Comparison of ENCODE assay signal across 8 cellular contexts in genomic region chr6:106973841-106974336, GRCh38. TPM values are rescaled to one million over a fixed set of nuclear protein-coding genes. Genes with fewer than 3 reads are reported as not detected.
DNase-seq lines count a peak whose midpoint lies in the region; ATAC-seq and TF ChIP-seq lines count a peak whose summit lies in the region.

No MANE protein-coding gene starts in this region.

- H3K4me1 Mint-ChIP-seq in H9 (peaks cover 15 to 30% of the 10 kb centered on the region in 2 experiments), T-helper 17 cell (peaks cover 7% of the 10 kb centered on the region)

- peak overlapping the region; percentile 47 for H3K4me3 ChIP-seq in A673 (ENCODE audit: low read depth, low read length, poor library complexity, severe bottlenecking)
- H3K4me3 ChIP-seq in iPS DF 6.9 (ENCODE audit: low read length): peak overlapping the region; percentile 80
- H3K4me3 ChIP-seq in skeletal muscle satellite cell (ENCODE audit: low read length): peak overlapping the region; percentile 19

- no peak overlapping the region for H2AK5ac ChIP-seq in H9 (ENCODE audit: insufficient read length, low read length)

- H3K27ac ChIP-seq in A673 (ENCODE audit: low read depth, low read length, poor library complexity, severe bottlenecking): no peak overlapping the region
- H3K27ac ChIP-seq in H9 (ENCODE audit: insufficient read length, low read depth, low read length): peak overlapping the region; percentile 4
- no peak overlapping the region for H3K27ac ChIP-seq in iPS DF 6.9 (ENCODE audit: low read length)

- H2BK15ac ChIP-seq in H9 (ENCODE audit: low read depth, low read length): no peak overlapping the region

- H2BK5ac ChIP-seq in H9 (ENCODE audit: insufficient read length, low read length): no peak overlapping the region

- no peak overlapping the region for H3T11ph ChIP-seq in H9 (ENCODE audit: low read length)

- H3K23ac ChIP-seq in H9 (ENCODE audit: insufficient read length, low read depth, low read length): no peak overlapping the region

- POLR2A ChIA-PET in A673 (lab: Charles Lee; ENCODE audit: low non-redundant PET): no interaction called here

- H2BK20ac ChIP-seq in H9 (ENCODE audit: low read depth, low read length, poor library complexity, severe bottlenecking): no peak overlapping the region

- no peaks in the 10 kb centered on the region; the same call in 1 of the 2 replicates for H3K27me3 Mint-ChIP-seq in H9 (ENCODE audit: low read depth)
- H3K27me3 Mint-ChIP-seq in T-helper 17 cell: peaks cover 49% of the 10 kb centered on the region

- H3K4me2 ChIP-seq in H9 (ENCODE audit: insufficient read depth, insufficient read length, low read length) (peak overlapping the region; percentile 66), skeletal muscle satellite cell (ENCODE audit: low read length) (peak overlapping the region; percentile 58)

- H3K18ac ChIP-seq in H9 (ENCODE audit: insufficient read length, low read depth, low read length): peak overlapping the region; percentile 83

- H4K8ac ChIP-seq in H9 (replicated peaks; ENCODE audit: insufficient read length, low read depth, low read length): no peak overlapping the region

- peaks cover 31% of the 10 kb centered on the region; the same call in 1 of the 2 replicates for H3K79me2 ChIP-seq in H9 (ENCODE audit: insufficient read depth, low read length)

- H3K9me3 ChIP-seq in A673 (ENCODE audit: low read depth, low read length, poor library complexity, severe bottlenecking): no peaks in the 10 kb centered on the region
- no peaks in the 10 kb centered on the region for H3K9me3 ChIP-seq in H9 (ENCODE audit: control insufficient read depth, low read depth, low read length)
- H3K9me3 ChIP-seq in T-helper 17 cell (ENCODE audit: control insufficient read depth, low read length, poor library complexity, severe bottlenecking): no peaks in the 10 kb centered on the region
- H3K9me3 ChIP-seq in iPS DF 6.9 (ENCODE audit: control insufficient read depth, insufficient read depth, low read length): no peaks in the 10 kb centered on the region
- H3K9me3 ChIP-seq in skeletal muscle satellite cell (replicated peaks; ENCODE audit: low read length): no peaks in the 10 kb centered on the region

- TF ChIP-seq CTCF in A673 (conservative IDR thresholded peaks at IDR 0.05; ENCODE audit: low read depth, low read length): no peak
- TF ChIP-seq CTCF in H9 (conservative IDR thresholded peaks at IDR 0.05): no peak

- H3K23me2 ChIP-seq in H9 (ENCODE audit: insufficient read length, low read depth, low read length, poor library complexity, severe bottlenecking): no peaks in the 10 kb centered on the region

- H3K56ac ChIP-seq in H9 (ENCODE audit: insufficient read length, low read depth, low read length): no peak overlapping the region

- BruUV-seq in A673 (replicated peaks; lab: Mats Ljungman, UMichigan): no TSS peak

- peak overlapping the region; percentile 35; the same call in 1 of the 2 replicates for H3K4ac ChIP-seq in H9 (ENCODE audit: low read depth, low read length)

- H3K36me3 Mint-ChIP-seq in H9 (ENCODE audit: insufficient read depth in 1 of 3, low read depth in 3 of 3) (peaks cover 39 to 49% (median 48%) of the 10 kb centered on the region in 3 experiments), T-helper 17 cell (ENCODE audit: low read depth) (no peaks in the 10 kb centered on the region)

- intact Hi-C loops in A673 (cut with micrococcal nuclease; ENCODE audit: unreplicated experiment): no loop called here

- no peak overlapping the region for H2BK120ac ChIP-seq in H9 (ENCODE audit: low read depth, low read length, poor library complexity, severe bottlenecking)

- DNase-seq in A673 (ENCODE audit: low spot score): no peak
- no peak for DNase-seq in H9
- DNase-seq in T-helper 17 cell: no peak
- no peak for DNase-seq in iPS DF 6.9 (ENCODE audit: low read depth, low spot score)
- no peak for DNase-seq in midbrain (lab: John Stamatoyannopoulos, UW)
- no peak for DNase-seq in stimulated activated CD4-positive, alpha-beta T cell treated with anti-CD3 and anti-CD28 coated beads, Interleukin-12 subunit alpha, Interleukin-12 subunit beta, amount 100 ng/mL, for 4 hours

- no peak overlapping the region for H2BK12ac ChIP-seq in H9 (ENCODE audit: insufficient read length, low read depth, low read length)

- H4K5ac ChIP-seq in H9 (ENCODE audit: insufficient read length, low read depth, low read length): no peak overlapping the region

- CTCF ChIA-PET in A673 (lab: Charles Lee): no interaction called here

- H3K9ac ChIP-seq in H9 (ENCODE audit: extremely low read depth, insufficient read length, low read length) (peak overlapping the region; percentile 98), skeletal muscle satellite cell (ENCODE audit: low read depth, low read length) (no peak overlapping the region)

- peak overlapping the region; percentile 42 for H4K91ac ChIP-seq in H9 (ENCODE audit: insufficient read length, low read depth, low read length)

- H3K14ac ChIP-seq in H9 (ENCODE audit: insufficient read depth, low read length): peak overlapping the region; percentile 97

- H3K79me1 ChIP-seq in H9 (ENCODE audit: insufficient read depth, low read depth, low read length, poor library complexity, severe bottlenecking): no peaks in the 10 kb centered on the region

- no peak overlapping the region for H2AFZ ChIP-seq in H9 (ENCODE audit: low read length)

- H3K36me3 ChIP-seq in A673 (ENCODE audit: insufficient read depth, low read length, poor library complexity, severe bottlenecking) (no peaks in the 10 kb centered on the region), iPS DF 6.9 (ENCODE audit: control insufficient read depth, insufficient read depth, low read length) (peaks cover 9% of the 10 kb centered on the region), skeletal muscle satellite cell (ENCODE audit: insufficient read depth, low read length) (no peaks in the 10 kb centered on the region)

- H3K4me3 Mint-ChIP-seq in H9 (peak overlapping the region; percentile 96 to 99), T-helper 17 cell (peak overlapping the region; percentile 82)

- no CpG with 5 or more reads among the region's 31 CpGs for WGBS in H9 (ENCODE audit: extremely low coverage, insufficient read length, low lambda C conversion rate)
- WGBS in iPS DF 6.9 (ENCODE audit: insufficient coverage, insufficient read length): no CpG with 5 or more reads among the region's 31 CpGs

- peaks cover 9% of the 10 kb centered on the region for H3K4me1 ChIP-seq in A673 (ENCODE audit: insufficient read depth, low read length, poor library complexity, severe bottlenecking)
- H3K4me1 ChIP-seq in H9 (ENCODE audit: insufficient read depth, low read length): no peaks in the 10 kb centered on the region
- H3K4me1 ChIP-seq in iPS DF 6.9 (ENCODE audit: control insufficient read depth, insufficient read depth, low read length): no peaks in the 10 kb centered on the region; the same call in 1 of the 2 replicates
- H3K4me1 ChIP-seq in skeletal muscle satellite cell (ENCODE audit: control insufficient read depth, insufficient read depth, low read length): no peaks in the 10 kb centered on the region

- H3K27ac Mint-ChIP-seq in H9: peak overlapping the region; percentile 86 to 98 (median 97)
- H3K27ac Mint-ChIP-seq in T-helper 17 cell: no peak overlapping the region

- H4K20me1 ChIP-seq in H9 (ENCODE audit: control insufficient read depth, insufficient read depth, insufficient read length): no peaks in the 10 kb centered on the region

- ATAC-seq in T-helper 17 cell: no peak
- ATAC-seq in HG03139 (IDR thresholded peaks at IDR 0.05; ENCODE audit: unreplicated experiment): no peak

- peaks cover 5 to 13% of the 10 kb centered on the region in 2 experiments; a peak in 4 of 5 replicates for H3K9me3 Mint-ChIP-seq in H9

- H3K27me3 ChIP-seq in A673 (replicated peaks; ENCODE audit: insufficient read depth, low read depth, low read length, poor library complexity): peaks cover 57% of the 10 kb centered on the region
- no peaks in the 10 kb centered on the region for H3K27me3 ChIP-seq in H9 (ENCODE audit: insufficient read depth, low read length)
- H3K27me3 ChIP-seq in iPS DF 6.9 (ENCODE audit: control insufficient read depth, insufficient read depth, low read length): no peaks in the 10 kb centered on the region
- peaks cover 58% of the 10 kb centered on the region for H3K27me3 ChIP-seq in skeletal muscle satellite cell (ENCODE audit: control insufficient read depth, insufficient read depth, low read length)

RNA-seq across cellular contexts. Expression of gene CD24, which starts 0.6 kb away (rescaled TPM):
- total RNA-seq in A673 (2021): 10.2 and 12.2 TPM in 2 replicates
- total RNA-seq in H9 (2021): 1,507 and 1,551 TPM in 2 replicates
- total RNA-seq in T-helper 17 cell: 1 to 10 TPM in 1 of 2 donors, not detected in 1; 3.3 TPM
- 0.25 and 5.0 TPM in 2 replicates for total RNA-seq in skeletal muscle satellite cell (2012; rRNA removed)

RNA-seq across cellular contexts. Expression of gene MTRES1, which starts 54.1 kb away (rescaled TPM):
- total RNA-seq in A673 (2021) (22.6 and 22.8 TPM in 2 replicates), H9 (2021) (12.4 and 14.8 TPM in 2 replicates), T-helper 17 cell (10 to 100 TPM in 1 of 2 donors, 1 to 10 TPM in 1; 9.7 to 10.2 TPM)
- total RNA-seq in skeletal muscle satellite cell (2012; rRNA removed): 12.7 and 17.2 TPM in 2 replicates

Comparison
In these comparisons a context has a peak if more than half of its experiments do, and no peak if none do; other contexts are left out.
1. H3K4me3 ChIP-seq: peak in every context shown above with its lines; median percentile 80 in iPS DF 6.9; 47 in A673; 19 in skeletal muscle satellite cell.
2. RNA of gene CD24, which starts 0.6 kb away (total RNA-seq): 1,507 to 1,551 TPM in H9; 10.2 to 12.2 TPM in A673 and 3.3 TPM in T-helper 17 cell; every median in the first group is over 100 times any median in the second.